In the genomic region with DNA sequence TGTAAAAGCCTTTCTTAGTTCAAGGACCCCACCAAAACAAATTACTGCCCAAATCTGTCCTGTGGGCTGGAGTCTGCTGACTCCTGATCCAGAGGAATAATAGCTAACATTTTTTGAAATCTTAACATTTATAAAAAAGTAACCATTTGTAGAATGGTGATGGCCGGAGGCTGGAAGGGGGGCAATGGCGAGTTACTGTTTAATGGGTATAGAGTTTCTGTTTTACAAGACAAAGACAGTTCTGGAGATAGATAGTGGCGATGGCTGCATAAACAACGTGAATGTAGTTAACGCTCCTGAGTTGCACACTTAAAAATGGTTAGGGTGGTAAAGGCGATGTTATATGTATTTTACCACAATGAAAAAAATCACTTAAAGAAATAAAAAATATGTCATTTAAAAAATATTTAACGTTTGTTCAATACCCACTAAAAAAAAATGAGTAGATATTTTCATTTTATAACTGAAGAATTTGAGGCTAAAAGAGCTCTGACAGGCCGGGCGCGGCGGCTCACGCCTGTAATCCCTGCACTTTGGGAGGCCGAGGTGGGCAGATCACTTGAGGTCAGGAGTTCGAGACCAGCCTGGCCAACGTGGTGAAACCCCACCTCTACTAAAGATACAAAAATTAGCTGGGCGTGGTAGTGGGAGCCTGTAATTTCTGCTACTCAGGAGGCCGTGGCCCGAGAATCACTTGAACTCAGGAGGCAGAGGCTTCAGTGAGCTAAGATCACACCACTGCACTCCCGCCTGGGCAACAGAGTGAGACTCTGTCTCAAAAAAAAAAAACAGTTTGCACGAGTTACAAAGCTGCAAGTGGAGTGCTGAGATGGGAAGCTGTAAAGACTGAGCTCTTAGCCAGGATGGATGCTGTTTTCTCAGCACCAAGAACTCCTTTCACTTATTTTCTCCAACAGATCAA, we compare ENCODE assay signal across 1 cellular context.
A peak's percentile ranks its signal among the peaks of the same experiment; 100 is the strongest.
TF ChIP-seq lines count a peak whose summit lies in the region.

No MANE protein-coding gene starts in this region.

TF ChIP-seq in HEK293, 187 proteins besides CTCF, POLR2A, EP300 and RAD21 (continued from another document):
- TF ChIP-seq, protein P1, sequence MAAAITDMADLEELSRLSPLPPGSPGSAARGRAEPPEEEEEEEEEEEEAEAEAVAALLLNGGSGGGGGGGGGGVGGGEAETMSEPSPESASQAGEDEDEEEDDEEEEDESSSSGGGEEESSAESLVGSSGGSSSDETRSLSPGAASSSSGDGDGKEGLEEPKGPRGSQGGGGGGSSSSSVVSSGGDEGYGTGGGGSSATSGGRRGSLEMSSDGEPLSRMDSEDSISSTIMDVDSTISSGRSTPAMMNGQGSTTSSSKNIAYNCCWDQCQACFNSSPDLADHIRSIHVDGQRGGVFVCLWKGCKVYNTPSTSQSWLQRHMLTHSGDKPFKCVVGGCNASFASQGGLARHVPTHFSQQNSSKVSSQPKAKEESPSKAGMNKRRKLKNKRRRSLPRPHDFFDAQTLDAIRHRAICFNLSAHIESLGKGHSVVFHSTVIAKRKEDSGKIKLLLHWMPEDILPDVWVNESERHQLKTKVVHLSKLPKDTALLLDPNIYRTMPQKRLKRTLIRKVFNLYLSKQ (tag by site-specific recombination; IDR thresholded peaks at IDR 0.05; ENCODE audit: borderline replicate concordance): no peak
- TF ChIP-seq ZNF837 (tag by site-specific recombination; IDR thresholded peaks at IDR 0.05): no peak
- TF ChIP-seq, protein P2, sequence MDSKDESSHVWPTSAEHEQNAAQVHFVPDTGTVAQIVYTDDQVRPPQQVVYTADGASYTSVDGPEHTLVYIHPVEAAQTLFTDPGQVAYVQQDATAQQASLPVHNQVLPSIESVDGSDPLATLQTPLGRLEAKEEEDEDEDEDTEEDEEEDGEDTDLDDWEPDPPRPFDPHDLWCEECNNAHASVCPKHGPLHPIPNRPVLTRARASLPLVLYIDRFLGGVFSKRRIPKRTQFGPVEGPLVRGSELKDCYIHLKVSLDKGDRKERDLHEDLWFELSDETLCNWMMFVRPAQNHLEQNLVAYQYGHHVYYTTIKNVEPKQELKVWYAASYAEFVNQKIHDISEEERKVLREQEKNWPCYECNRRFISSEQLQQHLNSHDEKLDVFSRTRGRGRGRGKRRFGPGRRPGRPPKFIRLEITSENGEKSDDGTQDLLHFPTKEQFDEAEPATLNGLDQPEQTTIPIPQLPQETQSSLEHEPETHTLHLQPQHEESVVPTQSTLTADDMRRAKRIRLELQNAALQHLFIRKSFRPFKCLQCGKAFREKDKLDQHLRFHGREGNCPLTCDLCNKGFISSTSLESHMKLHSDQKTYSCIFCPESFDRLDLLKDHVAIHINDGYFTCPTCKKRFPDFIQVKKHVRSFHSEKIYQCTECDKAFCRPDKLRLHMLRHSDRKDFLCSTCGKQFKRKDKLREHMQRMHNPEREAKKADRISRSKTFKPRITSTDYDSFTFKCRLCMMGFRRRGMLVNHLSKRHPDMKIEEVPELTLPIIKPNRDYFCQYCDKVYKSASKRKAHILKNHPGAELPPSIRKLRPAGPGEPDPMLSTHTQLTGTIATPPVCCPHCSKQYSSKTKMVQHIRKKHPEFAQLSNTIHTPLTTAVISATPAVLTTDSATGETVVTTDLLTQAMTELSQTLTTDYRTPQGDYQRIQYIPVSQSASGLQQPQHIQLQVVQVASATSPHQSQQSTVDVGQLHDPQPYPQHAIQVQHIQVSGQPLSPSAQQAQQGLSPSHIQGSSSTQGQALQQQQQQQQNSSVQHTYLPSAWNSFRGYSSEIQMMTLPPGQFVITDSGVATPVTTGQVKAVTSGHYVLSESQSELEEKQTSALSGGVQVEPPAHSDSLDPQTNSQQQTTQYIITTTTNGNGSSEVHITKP (tag by site-specific recombination; IDR thresholded peaks at IDR 0.05): no peak
- no peak for TF ChIP-seq ZEB2 (tag by site-specific recombination; IDR thresholded peaks at IDR 0.05)
- TF ChIP-seq, protein P3, sequence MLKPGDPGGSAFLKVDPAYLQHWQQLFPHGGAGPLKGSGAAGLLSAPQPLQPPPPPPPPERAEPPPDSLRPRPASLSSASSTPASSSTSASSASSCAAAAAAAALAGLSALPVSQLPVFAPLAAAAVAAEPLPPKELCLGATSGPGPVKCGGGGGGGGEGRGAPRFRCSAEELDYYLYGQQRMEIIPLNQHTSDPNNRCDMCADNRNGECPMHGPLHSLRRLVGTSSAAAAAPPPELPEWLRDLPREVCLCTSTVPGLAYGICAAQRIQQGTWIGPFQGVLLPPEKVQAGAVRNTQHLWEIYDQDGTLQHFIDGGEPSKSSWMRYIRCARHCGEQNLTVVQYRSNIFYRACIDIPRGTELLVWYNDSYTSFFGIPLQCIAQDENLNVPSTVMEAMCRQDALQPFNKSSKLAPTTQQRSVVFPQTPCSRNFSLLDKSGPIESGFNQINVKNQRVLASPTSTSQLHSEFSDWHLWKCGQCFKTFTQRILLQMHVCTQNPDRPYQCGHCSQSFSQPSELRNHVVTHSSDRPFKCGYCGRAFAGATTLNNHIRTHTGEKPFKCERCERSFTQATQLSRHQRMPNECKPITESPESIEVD (tag by site-specific recombination; IDR thresholded peaks at IDR 0.05): peak; percentile 79
- TF ChIP-seq BCL11B (tag by site-specific recombination; IDR thresholded peaks at IDR 0.05; ENCODE audit: low read depth): no peak
- 0 out of 2 replicates have a peak, but pooled peaks have one; percentile 35 for TF ChIP-seq YY1 (tag by site-specific recombination; IDR thresholded peaks at IDR 0.05)
- TF ChIP-seq FEZF1 (tag by site-specific recombination; IDR thresholded peaks at IDR 0.05): no peak; the same call in 1 of the 2 replicates
- TF ChIP-seq SP2 (tag by site-specific recombination; IDR thresholded peaks at IDR 0.05): no peak
- no peak for TF ChIP-seq HOXD13 (CRISPR knock-in tag; IDR thresholded peaks at IDR 0.05; ENCODE audit: borderline replicate concordance)
- TF ChIP-seq, protein P4, sequence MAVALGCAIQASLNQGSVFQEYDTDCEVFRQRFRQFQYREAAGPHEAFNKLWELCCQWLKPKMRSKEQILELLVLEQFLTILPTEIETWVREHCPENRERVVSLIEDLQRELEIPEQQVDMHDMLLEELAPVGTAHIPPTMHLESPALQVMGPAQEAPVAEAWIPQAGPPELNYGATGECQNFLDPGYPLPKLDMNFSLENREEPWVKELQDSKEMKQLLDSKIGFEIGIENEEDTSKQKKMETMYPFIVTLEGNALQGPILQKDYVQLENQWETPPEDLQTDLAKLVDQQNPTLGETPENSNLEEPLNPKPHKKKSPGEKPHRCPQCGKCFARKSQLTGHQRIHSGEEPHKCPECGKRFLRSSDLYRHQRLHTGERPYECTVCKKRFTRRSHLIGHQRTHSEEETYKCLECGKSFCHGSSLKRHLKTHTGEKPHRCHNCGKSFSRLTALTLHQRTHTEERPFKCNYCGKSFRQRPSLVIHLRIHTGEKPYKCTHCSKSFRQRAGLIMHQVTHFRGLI (tag by site-specific recombination; IDR thresholded peaks at IDR 0.05): no peak
